ENCODE assay signal across 7 cellular contexts in the genomic region with DNA sequence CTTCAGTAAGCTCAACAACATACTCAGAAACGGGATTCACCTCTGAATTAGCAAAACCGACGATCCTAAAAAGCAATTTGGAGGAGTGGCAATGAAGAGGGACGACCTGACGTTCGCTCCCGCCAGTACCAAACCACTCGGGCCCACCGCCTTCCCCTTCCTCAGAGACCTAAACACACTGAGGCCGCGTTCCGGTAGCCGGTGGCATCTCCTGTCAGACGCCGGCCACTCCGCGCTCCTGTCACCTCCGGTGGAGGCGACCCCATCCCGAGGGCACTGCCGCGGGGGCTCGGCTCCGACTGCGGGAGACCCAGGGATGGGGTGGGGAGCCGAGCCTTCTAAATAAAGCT. TPM values are rescaled to one million over a fixed set of nuclear protein-coding genes. Genes with fewer than 3 reads are reported as not detected.
DNase-seq lines count a peak whose midpoint lies in the region; ATAC-seq and TF ChIP-seq lines count a peak whose summit lies in the region.

No MANE protein-coding gene starts in this region.

- DNase-seq in SK-N-DZ (ENCODE audit: low spot score) = peak; percentile 18
- DNase-seq in chondrocyte (ENCODE audit: low spot score) = peak; percentile 91
- peak; percentile 33 for DNase-seq in lung (ENCODE audit: low spot score)
- DNase-seq in cortex of kidney (lab: John Stamatoyannopoulos, UW) = no peak

- H3K36me3 Mint-ChIP-seq in chondrocyte (ENCODE audit: low read depth) = no peaks in the 10 kb centered on the region

- peak overlapping the region; percentile 87 to 99 (median 99) for H3K9ac ChIP-seq in subcutaneous abdominal adipose tissue (ENCODE audit: low read length in 5 of 5)

- TF ChIP-seq CTCF in chondrocyte (IDR thresholded peaks at IDR 0.05) (no peak), lung (IDR thresholded peaks at IDR 0.05; ENCODE audit: control extremely low read depth, extremely low read depth) (no peak)

- H3K27me3 ChIP-seq in lung (ENCODE audit: control insufficient read depth, insufficient read depth) (no peaks in the 10 kb centered on the region), subcutaneous abdominal adipose tissue (ENCODE audit: control insufficient read depth in 5 of 5, insufficient read depth in 4 of 5, low read length in 5 of 5) (no peaks in the 10 kb centered on the region)

- H3K9me3 ChIP-seq in lung (ENCODE audit: control insufficient read depth in 2 of 2, insufficient read depth in 1 of 2, low read length in 1 of 2) (no peaks in the 10 kb centered on the region), subcutaneous abdominal adipose tissue (ENCODE audit: control insufficient read depth in 5 of 5, low read length in 5 of 5) (no peaks in the 10 kb centered on the region)

- peak overlapping the region; percentile 95 for H3K4me3 ChIP-seq in lung
- H3K4me3 ChIP-seq in subcutaneous abdominal adipose tissue (ENCODE audit: low read depth in 1 of 5, low read length in 5 of 5) = peak overlapping the region; percentile 86 to 96 (median 92)

- peak overlapping the region; percentile 94 to 95 for H3K27ac ChIP-seq in lung (ENCODE audit: low read depth in 1 of 2, low read length in 1 of 2)
- H3K27ac ChIP-seq in subcutaneous abdominal adipose tissue (ENCODE audit: low read depth, low read length) = peak overlapping the region; percentile 95

- 0% methylated on average over 26 of the region's 26 CpGs for WGBS in lung, 2 donors

- H3K4me3 Mint-ChIP-seq in chondrocyte (ENCODE audit: unreplicated experiment) = peak overlapping the region; percentile 89

- peaks cover 8 to 12% of the 10 kb centered on the region in 2 donors for H3K4me1 ChIP-seq in lung (ENCODE audit: control insufficient read depth in 2 of 2, insufficient read depth in 2 of 2, low read length in 2 of 2)
- peaks cover 3 to 43% (median 37%) of the 10 kb centered on the region in 5 donors for H3K4me1 ChIP-seq in subcutaneous abdominal adipose tissue (ENCODE audit: control insufficient read depth in 5 of 5, insufficient read depth in 5 of 5, low read length in 5 of 5)

- no peaks in the 10 kb centered on the region for H3K9me3 Mint-ChIP-seq in chondrocyte (ENCODE audit: low read depth)

- ATAC-seq in GM18867 (IDR thresholded peaks at IDR 0.05; ENCODE audit: unreplicated experiment) = peak; percentile 20
- peak; percentile 21 for ATAC-seq in HG02885 (IDR thresholded peaks at IDR 0.05; ENCODE audit: poor library complexity, unreplicated experiment)
- no peak for ATAC-seq in lung (ENCODE audit: insufficient read depth, low FRiP score)

- peaks cover 39% of the 10 kb centered on the region for H3K4me1 Mint-ChIP-seq in chondrocyte (ENCODE audit: low read depth)

- H3K27me3 Mint-ChIP-seq in chondrocyte (ENCODE audit: low read depth) = no peaks in the 10 kb centered on the region

- H3K36me3 ChIP-seq in lung (ENCODE audit: control insufficient read depth in 2 of 2, insufficient read depth in 2 of 2, low read length in 2 of 2) (peaks cover 0 to 3% of the 10 kb centered on the region in 2 donors), subcutaneous abdominal adipose tissue (ENCODE audit: control insufficient read depth in 5 of 5, insufficient read depth in 5 of 5, low read length in 5 of 5) (no peaks in the 10 kb centered on the region)

- H3K27ac Mint-ChIP-seq in chondrocyte (ENCODE audit: unreplicated experiment) = peak overlapping the region; percentile 92

RNA-seq across cellular contexts. Expression of gene PPP6C, which starts 0.6 kb away (rescaled TPM):
- 44.1 and 52.9 TPM in 2 replicates for polyA plus RNA-seq in SK-N-DZ (2014; cell fraction: cytosol; rRNA removed)
- 22.3 and 25.4 TPM in 2 replicates for polyA plus RNA-seq in SK-N-DZ (2014; cell fraction: nucleus; rRNA removed)
- total RNA-seq in chondrocyte (31.8 to 39.8 TPM (median 35.3 TPM) in 3 replicates), lung (10 to 100 TPM; 27.3 to 37.0 TPM)
- polyA plus RNA-seq in lung = 10 to 100 TPM; 20.8 to 23.5 TPM

RNA-seq across cellular contexts. Expression of gene RABEPK, which starts 11.4 kb away (rescaled TPM):
- 47.1 and 47.5 TPM in 2 replicates for polyA plus RNA-seq in SK-N-DZ (2014; cell fraction: cytosol; rRNA removed)
- 26.4 and 33.9 TPM in 2 replicates for polyA plus RNA-seq in SK-N-DZ (2014; cell fraction: nucleus; rRNA removed)
- total RNA-seq in chondrocyte (25.3 to 31.8 TPM (median 27.0 TPM) in 3 replicates), lung (10 to 100 TPM; 10.4 to 17.8 TPM)
- 10 to 100 TPM; 17.7 to 31.0 TPM for polyA plus RNA-seq in lung

RNA-seq across cellular contexts. Expression of gene SCAI, which starts 45.7 kb away (rescaled TPM):
- 6.8 and 8.8 TPM in 2 replicates for polyA plus RNA-seq in SK-N-DZ (2014; cell fraction: cytosol; rRNA removed)
- 10.3 and 10.8 TPM in 2 replicates for polyA plus RNA-seq in SK-N-DZ (2014; cell fraction: nucleus; rRNA removed)
- total RNA-seq in chondrocyte (5.1 to 6.0 TPM (median 5.4 TPM) in 3 replicates), lung (10 to 100 TPM; 11.1 to 39.9 TPM)
- 1 to 10 TPM; 1.4 to 5.0 TPM for polyA plus RNA-seq in lung

RNA-seq across cellular contexts. Expression of gene HSPA5, which starts 52.2 kb away (rescaled TPM):
- 18.7 and 22.6 TPM in 2 replicates for polyA plus RNA-seq in SK-N-DZ (2014; cell fraction: cytosol; rRNA removed)
- 12.9 and 39.6 TPM in 2 replicates for polyA plus RNA-seq in SK-N-DZ (2014; cell fraction: nucleus; rRNA removed)
- total RNA-seq in chondrocyte (176 to 369 TPM (median 362 TPM) in 3 replicates), lung (100 to 1,000 TPM; 144 to 382 TPM)
- polyA plus RNA-seq in lung = 100 to 1,000 TPM; 122 to 431 TPM
